ENCODE assay signal across 8 cellular contexts in genomic region chr17:1714488-1714979, GRCh38. TPM values are rescaled to one million over a fixed set of nuclear protein-coding genes. Genes with fewer than 3 reads are reported as not detected.
DNase-seq lines count a peak whose midpoint lies in the region; ATAC-seq and TF ChIP-seq lines count a peak whose summit lies in the region.

No MANE protein-coding gene starts in this region.

- no peak overlapping the region for H3K9ac ChIP-seq in neural progenitor cell

- H3F3A ChIP-seq in neural progenitor cell (ENCODE audit: low read depth) = peaks cover 54% of the 10 kb centered on the region

- peak overlapping the region; percentile 73 for H3K4me3 Mint-ChIP-seq in activated naive CD8-positive, alpha-beta T cell treated with anti-CD3 and anti-CD28 coated beads, Interleukin-2, amount 10 ng/mL, durations not matched to agents 7 days and 5 days
- H3K4me3 Mint-ChIP-seq in glutamatergic neuron (ENCODE audit: unreplicated experiment) (peak overlapping the region; percentile 89), neural progenitor cell (peak overlapping the region; percentile 84)

- H4K20me1 ChIP-seq in neural progenitor cell (ENCODE audit: low read depth) = peaks cover 16% of the 10 kb centered on the region

- DNase-seq in EH (ENCODE audit: low read depth) (peak; percentile 99), NCI-H1694 (lab: John Stamatoyannopoulos, UW) (peak; percentile 58), glutamatergic neuron (peak; percentile 76), neural progenitor cell (ENCODE audit: low spot score) (peak; percentile 96), NCI-H128 (lab: John Stamatoyannopoulos, UW; ENCODE audit: unreplicated experiment) (no peak)
- DNase-seq in activated naive CD8-positive, alpha-beta T cell treated with anti-CD3 and anti-CD28 coated beads, Interleukin-2, amount 10 ng/mL, durations not matched to agents 7 days and 5 days = peak; percentile 39

- peaks cover 23% of the 10 kb centered on the region for H3K27me3 ChIP-seq in neural progenitor cell

- no peaks in the 10 kb centered on the region for H3K79me2 ChIP-seq in neural progenitor cell (ENCODE audit: low read depth)

- H3K36me3 ChIP-seq in neural progenitor cell = no peaks in the 10 kb centered on the region

- no peaks in the 10 kb centered on the region for H3K9me3 Mint-ChIP-seq in activated naive CD8-positive, alpha-beta T cell treated with anti-CD3 and anti-CD28 coated beads, Interleukin-2, amount 10 ng/mL, durations not matched to agents 7 days and 5 days
- peaks cover 13% of the 10 kb centered on the region for H3K9me3 Mint-ChIP-seq in glutamatergic neuron (ENCODE audit: unreplicated experiment)
- H3K9me3 Mint-ChIP-seq in neural progenitor cell = no peaks in the 10 kb centered on the region

- peaks cover 34% of the 10 kb centered on the region for H3K4me1 ChIP-seq in neural progenitor cell

- no peaks in the 10 kb centered on the region for H3K9me3 ChIP-seq in neural progenitor cell (ENCODE audit: low read depth)

- peaks cover 3% of the 10 kb centered on the region for H3K36me3 Mint-ChIP-seq in activated naive CD8-positive, alpha-beta T cell treated with anti-CD3 and anti-CD28 coated beads, Interleukin-2, amount 10 ng/mL, durations not matched to agents 7 days and 5 days
- no peaks in the 10 kb centered on the region for H3K36me3 Mint-ChIP-seq in glutamatergic neuron (ENCODE audit: unreplicated experiment)
- no peaks in the 10 kb centered on the region for H3K36me3 Mint-ChIP-seq in neural progenitor cell

- no peak overlapping the region for H3K27ac ChIP-seq in neural progenitor cell

- peak overlapping the region; percentile 91 for H3K4me2 ChIP-seq in neural progenitor cell

- ATAC-seq in activated naive CD8-positive, alpha-beta T cell treated with anti-CD3 and anti-CD28 coated beads, Interleukin-2, amount 10 ng/mL, durations not matched to agents 7 days and 5 days (ENCODE audit: low read depth) = no peak
- ATAC-seq in GM21717 (IDR thresholded peaks at IDR 0.05; ENCODE audit: unreplicated experiment) (no peak), GM19452 (IDR thresholded peaks at IDR 0.05; ENCODE audit: unreplicated experiment) (no peak)

- H3K27ac Mint-ChIP-seq in activated naive CD8-positive, alpha-beta T cell treated with anti-CD3 and anti-CD28 coated beads, Interleukin-2, amount 10 ng/mL, durations not matched to agents 7 days and 5 days = no peak overlapping the region
- no peak overlapping the region for H3K27ac Mint-ChIP-seq in glutamatergic neuron (ENCODE audit: unreplicated experiment)
- peak overlapping the region; percentile 66 for H3K27ac Mint-ChIP-seq in neural progenitor cell

- TF ChIP-seq CTCF in glutamatergic neuron (IDR thresholded peaks at IDR 0.05; ENCODE audit: partially characterized antibody, unreplicated experiment) (no peak), neural progenitor cell (IDR thresholded peaks at IDR 0.05) (no peak)

- H3K4me1 Mint-ChIP-seq in activated naive CD8-positive, alpha-beta T cell treated with anti-CD3 and anti-CD28 coated beads, Interleukin-2, amount 10 ng/mL, durations not matched to agents 7 days and 5 days = peaks cover 23% of the 10 kb centered on the region
- peaks cover 7% of the 10 kb centered on the region for H3K4me1 Mint-ChIP-seq in glutamatergic neuron (ENCODE audit: low read depth, unreplicated experiment)
- peaks cover 35% of the 10 kb centered on the region for H3K4me1 Mint-ChIP-seq in neural progenitor cell

- peak overlapping the region; percentile 8 for H2AFZ ChIP-seq in neural progenitor cell (replicated peaks)

- H3K4me3 ChIP-seq in neural progenitor cell = peak overlapping the region; percentile 78

- peaks cover 14% of the 10 kb centered on the region for H3K27me3 Mint-ChIP-seq in activated naive CD8-positive, alpha-beta T cell treated with anti-CD3 and anti-CD28 coated beads, Interleukin-2, amount 10 ng/mL, durations not matched to agents 7 days and 5 days
- no peaks in the 10 kb centered on the region for H3K27me3 Mint-ChIP-seq in glutamatergic neuron (ENCODE audit: unreplicated experiment)
- H3K27me3 Mint-ChIP-seq in neural progenitor cell (ENCODE audit: insufficient read depth, low read depth) = peaks cover 5% of the 10 kb centered on the region

- POLR2A ChIA-PET in activated naive CD8-positive, alpha-beta T cell treated with anti-CD3 and anti-CD28 coated beads, Interleukin-2, amount 10 ng/mL, durations not matched to agents 7 days and 5 days (lab: Charles Lee) = interaction anchor here (0.8 kb wide), 1 partner anchor 10 kb away, joined by 3 read pairs; the partner anchor contains the start of gene WDR81

RNA-seq across cellular contexts. Expression of gene TLCD2, which starts 4.4 kb away (rescaled TPM):
- under 1 TPM; 0.20 to 0.30 TPM for total RNA-seq in activated naive CD8-positive, alpha-beta T cell treated with anti-CD3 and anti-CD28 coated beads, Interleukin-2, amount 10 ng/mL, durations not matched to agents 7 days and 5 days
- total RNA-seq in glutamatergic neuron (ENCODE audit: unreplicated experiment) (0.96 TPM), neural progenitor cell (ENCODE audit: low replicate concordance) (0.15 and 0.28 TPM in 2 replicates)

RNA-seq across cellular contexts. Expression of gene WDR81, which starts 10.0 kb away (rescaled TPM):
- 10 to 100 TPM; 35.8 to 36.7 TPM for total RNA-seq in activated naive CD8-positive, alpha-beta T cell treated with anti-CD3 and anti-CD28 coated beads, Interleukin-2, amount 10 ng/mL, durations not matched to agents 7 days and 5 days
- 13.4 TPM for total RNA-seq in glutamatergic neuron (ENCODE audit: unreplicated experiment)
- 1.9 and 10.4 TPM in 2 replicates for total RNA-seq in neural progenitor cell (ENCODE audit: low replicate concordance)

RNA-seq across cellular contexts. Expression of gene SERPINF2, which starts 28.1 kb away (rescaled TPM):
- total RNA-seq in activated naive CD8-positive, alpha-beta T cell treated with anti-CD3 and anti-CD28 coated beads, Interleukin-2, amount 10 ng/mL, durations not matched to agents 7 days and 5 days = under 1 TPM; 0.23 to 0.33 TPM
- total RNA-seq in glutamatergic neuron (ENCODE audit: unreplicated experiment) = 0.37 TPM
- 0.59 TPM in 1 of 2 replicates, not detected in the other for total RNA-seq in neural progenitor cell (ENCODE audit: low replicate concordance)

RNA-seq across cellular contexts. Expression of gene PRPF8, which starts 29.9 kb away (rescaled TPM):
- 100 to 1,000 TPM; 346 to 350 TPM for total RNA-seq in activated naive CD8-positive, alpha-beta T cell treated with anti-CD3 and anti-CD28 coated beads, Interleukin-2, amount 10 ng/mL, durations not matched to agents 7 days and 5 days
- total RNA-seq in glutamatergic neuron (ENCODE audit: unreplicated experiment) (297 TPM), neural progenitor cell (ENCODE audit: low replicate concordance) (119 and 173 TPM in 2 replicates)

RNA-seq across cellular contexts. Expression of gene SERPINF1, which starts 47.3 kb away (rescaled TPM):
- total RNA-seq in activated naive CD8-positive, alpha-beta T cell treated with anti-CD3 and anti-CD28 coated beads, Interleukin-2, amount 10 ng/mL, durations not matched to agents 7 days and 5 days = 1 to 10 TPM; 2.2 to 2.8 TPM
- total RNA-seq in glutamatergic neuron (ENCODE audit: unreplicated experiment) = 9.7 TPM
- total RNA-seq in neural progenitor cell (ENCODE audit: low replicate concordance) = 57.9 and 93.5 TPM in 2 replicates
